ENCODE assay signal across 14 cellular contexts in genomic region chr2:174014021-174014698, GRCh38. TPM values are rescaled to one million over a fixed set of nuclear protein-coding genes. Genes with fewer than 3 reads are reported as not detected.
DNase-seq lines count a peak whose midpoint lies in the region; ATAC-seq, FAIRE-seq and TF ChIP-seq lines count a peak whose summit lies in the region.
"Had no signal": no experiment of that assay in that cellular context is flagged by ENCODE, and none has a peak within 500 bp of the region (broad histone marks: within the 10 kb centered on the region; RNA-seq: fewer than 3 reads in every experiment).

No MANE protein-coding gene starts in this region.

- TF ChIP-seq CTCF in kidney (IDR thresholded peaks at IDR 0.05; ENCODE audit: borderline replicate concordance, extremely low read depth, insufficient read depth) (no peak), GM13977 (IDR thresholded peaks at IDR 0.05; ENCODE audit: extremely low read depth, insufficient read depth, missing control alignments) (no peak)

- peaks cover 5 to 6% of the 10 kb centered on the region in 2 donors for H3K4me1 ChIP-seq in kidney (ENCODE audit: control insufficient read depth in 1 of 2, insufficient read depth in 1 of 2, low read depth in 1 of 2, low read length in 2 of 2)

- peaks cover 5% of the 10 kb centered on the region for H3K4me1 Mint-ChIP-seq in activated T-helper 17 cell treated with anti-CD3 and anti-CD28 coated beads, Interleukin-2, amount 50 U/mL, for 72 hours
- peaks cover 11% of the 10 kb centered on the region for H3K4me1 Mint-ChIP-seq in stimulated activated effector memory CD8-positive, alpha-beta T cell treated with anti-CD3 and anti-CD28 coated beads, Interleukin-12 subunit alpha, Interleukin-12 subunit beta, amount 100 ng/mL, for 72 hours
- peaks cover 3% of the 10 kb centered on the region for H3K4me1 Mint-ChIP-seq in activated CD8-positive, alpha-beta memory T cell treated with anti-CD3 and anti-CD28 coated beads, Interleukin-2, amount 10 ng/mL, durations not matched to agents 7 days and 5 days

- H3K4me3 ChIP-seq in kidney (ENCODE audit: low read length in 2 of 2), result no peak overlapping the region

- no peaks in the 10 kb centered on the region for H3K36me3 Mint-ChIP-seq in activated T-helper 17 cell treated with anti-CD3 and anti-CD28 coated beads, Interleukin-2, amount 50 U/mL, for 72 hours (ENCODE audit: low read depth)
- no peaks in the 10 kb centered on the region for H3K36me3 Mint-ChIP-seq in stimulated activated effector memory CD8-positive, alpha-beta T cell treated with anti-CD3 and anti-CD28 coated beads, Interleukin-12 subunit alpha, Interleukin-12 subunit beta, amount 100 ng/mL, for 72 hours
- H3K36me3 Mint-ChIP-seq in activated CD8-positive, alpha-beta memory T cell treated with anti-CD3 and anti-CD28 coated beads, Interleukin-2, amount 10 ng/mL, durations not matched to agents 7 days and 5 days, result no peaks in the 10 kb centered on the region
- H3K36me3 Mint-ChIP-seq: naive thymus-derived CD8-positive, alpha-beta T cell had no signal

- no peak for TF ChIP-seq POLR2A in GM12891 (IDR thresholded peaks at IDR 0.05; ENCODE audit: low read depth, low read length)

- no peak overlapping the region for H3K9ac ChIP-seq in kidney (ENCODE audit: low read length in 2 of 2)

- CTCF ChIA-PET in activated CD8-positive, alpha-beta memory T cell treated with anti-CD3 and anti-CD28 coated beads, Interleukin-2, amount 10 ng/mL, durations not matched to agents 7 days and 5 days (lab: Charles Lee), result no interaction called here

- FAIRE-seq in GM12891 (lab: Jason Lieb, UNC) (peak; percentile 67), kidney (lab: Jason Lieb, UNC) (no peak)
- FAIRE-seq: GM19239 had no signal

- peak overlapping the region; percentile 94 to 95 for H3K27ac ChIP-seq in kidney (ENCODE audit: low read depth in 2 of 2, low read length in 2 of 2)

- H3K9me3 Mint-ChIP-seq in activated T-helper 17 cell treated with anti-CD3 and anti-CD28 coated beads, Interleukin-2, amount 50 U/mL, for 72 hours, result no peaks in the 10 kb centered on the region
- no peaks in the 10 kb centered on the region for H3K9me3 Mint-ChIP-seq in stimulated activated effector memory CD8-positive, alpha-beta T cell treated with anti-CD3 and anti-CD28 coated beads, Interleukin-12 subunit alpha, Interleukin-12 subunit beta, amount 100 ng/mL, for 72 hours
- no peaks in the 10 kb centered on the region for H3K9me3 Mint-ChIP-seq in activated CD8-positive, alpha-beta memory T cell treated with anti-CD3 and anti-CD28 coated beads, Interleukin-2, amount 10 ng/mL, durations not matched to agents 7 days and 5 days (ENCODE audit: low read depth)
- H3K9me3 Mint-ChIP-seq: naive thymus-derived CD8-positive, alpha-beta T cell; stimulated activated naive CD8-positive, alpha-beta T cell treated with anti-CD3 and anti-CD28 coated beads, Interleukin-15, Interleukin-2, amounts not matched to agents 100 ng/mL and 50 ng/mL, for 24 hours had no signal

- peaks cover 3% of the 10 kb centered on the region for H3K27me3 Mint-ChIP-seq in activated T-helper 17 cell treated with anti-CD3 and anti-CD28 coated beads, Interleukin-2, amount 50 U/mL, for 72 hours
- H3K27me3 Mint-ChIP-seq in activated CD8-positive, alpha-beta memory T cell treated with anti-CD3 and anti-CD28 coated beads, Interleukin-2, amount 10 ng/mL, durations not matched to agents 7 days and 5 days, result peaks cover 14% of the 10 kb centered on the region

- H3K4me3 Mint-ChIP-seq in activated T-helper 17 cell treated with anti-CD3 and anti-CD28 coated beads, Interleukin-2, amount 50 U/mL, for 72 hours, result peak overlapping the region; percentile 67
- H3K4me3 Mint-ChIP-seq in stimulated activated effector memory CD8-positive, alpha-beta T cell treated with anti-CD3 and anti-CD28 coated beads, Interleukin-12 subunit alpha, Interleukin-12 subunit beta, amount 100 ng/mL, for 72 hours, result peak overlapping the region; percentile 72
- no peak overlapping the region for H3K4me3 Mint-ChIP-seq in activated CD8-positive, alpha-beta memory T cell treated with anti-CD3 and anti-CD28 coated beads, Interleukin-2, amount 10 ng/mL, durations not matched to agents 7 days and 5 days

- H3K36me3 ChIP-seq in kidney (ENCODE audit: control insufficient read depth in 1 of 2, insufficient read depth in 2 of 2, low read length in 2 of 2), result no peaks in the 10 kb centered on the region

- DNase-seq in GM12891 (ENCODE audit: insufficient read length, low spot score) (no peak), kidney (no peak), GM13977 (ENCODE audit: low spot score) (no peak)
- no peak for DNase-seq in stimulated activated effector memory CD8-positive, alpha-beta T cell treated with anti-CD3 and anti-CD28 coated beads, Interleukin-12 subunit alpha, Interleukin-12 subunit beta, amount 100 ng/mL, for 72 hours (ENCODE audit: low spot score in 2 of 2)
- no peak for DNase-seq in activated CD8-positive, alpha-beta memory T cell treated with anti-CD3 and anti-CD28 coated beads, Interleukin-2, amount 10 ng/mL, durations not matched to agents 7 days and 5 days
- DNase-seq: activated CD4-positive, alpha-beta T cell treated with anti-CD3 and anti-CD28 coated beads for 4 hours; activated gamma-delta T cell; Caco-2; naive thymus-derived CD8-positive, alpha-beta T cell had no signal

- intact Hi-C loops in kidney (cut with DNase I), result no loop called here

- H3K9me3 ChIP-seq in kidney (ENCODE audit: control insufficient read depth in 1 of 2, low read length in 2 of 2), result no peaks in the 10 kb centered on the region
- H3K9me3 ChIP-seq: Caco-2 had no signal

- no peak overlapping the region for H3K27ac Mint-ChIP-seq in activated T-helper 17 cell treated with anti-CD3 and anti-CD28 coated beads, Interleukin-2, amount 50 U/mL, for 72 hours
- peak overlapping the region; percentile 85 for H3K27ac Mint-ChIP-seq in stimulated activated effector memory CD8-positive, alpha-beta T cell treated with anti-CD3 and anti-CD28 coated beads, Interleukin-12 subunit alpha, Interleukin-12 subunit beta, amount 100 ng/mL, for 72 hours
- no peak overlapping the region for H3K27ac Mint-ChIP-seq in activated CD8-positive, alpha-beta memory T cell treated with anti-CD3 and anti-CD28 coated beads, Interleukin-2, amount 10 ng/mL, durations not matched to agents 7 days and 5 days

- in situ Hi-C loops in GM13977 (cut with MboI; ENCODE audit: low pct_unique_long_range_greater_than_20kb, low sequenced_read_pairs, unreplicated experiment), result no loop called here

- no peak for ATAC-seq in activated T-helper 17 cell treated with anti-CD3 and anti-CD28 coated beads, Interleukin-2, amount 50 U/mL, for 72 hours (replicated peaks)
- no peak for ATAC-seq in stimulated activated effector memory CD8-positive, alpha-beta T cell treated with anti-CD3 and anti-CD28 coated beads, Interleukin-12 subunit alpha, Interleukin-12 subunit beta, amount 100 ng/mL, for 72 hours
- no peak for ATAC-seq in HG02852 (IDR thresholded peaks at IDR 0.05; ENCODE audit: unreplicated experiment)
- ATAC-seq in activated CD8-positive, alpha-beta memory T cell treated with anti-CD3 and anti-CD28 coated beads, Interleukin-2, amount 10 ng/mL, durations not matched to agents 7 days and 5 days, result no peak
- no peak for ATAC-seq in GM18873 (IDR thresholded peaks at IDR 0.05; ENCODE audit: low FRiP score, unreplicated experiment)
- ATAC-seq: naive thymus-derived CD8-positive, alpha-beta T cell had no signal

TF ChIP-seq in GM12891, 5 proteins besides CTCF, POLR2A, EP300 and RAD21:
- TF ChIP-seq SPI1 (IDR thresholded peaks at IDR 0.05; ENCODE audit: low read depth, low read length) (no peak), POU2F2 (IDR thresholded peaks at IDR 0.05; ENCODE audit: low read depth, low read length) (no peak)

RNA-seq across cellular contexts. Expression of gene SP3, which starts 49.0 kb away (rescaled TPM):
- 19.9 TPM for polyA plus RNA-seq in GM12891 (2012; ENCODE audit: low read depth, missing spikeins)
- total RNA-seq in activated T-helper 17 cell treated with anti-CD3 and anti-CD28 coated beads, Interleukin-2, amount 50 U/mL, for 72 hours, result 100 to 1,000 TPM in 1 of 2 donors, 10 to 100 TPM in 1; 84.4 to 103 TPM
- 86.2 TPM for total RNA-seq in kidney
- 14.5 TPM for polyA plus RNA-seq in kidney (ENCODE audit: insufficient read depth, low read depth, low replicate concordance)
- total RNA-seq in activated CD8-positive, alpha-beta memory T cell treated with anti-CD3 and anti-CD28 coated beads, Interleukin-2, amount 10 ng/mL, durations not matched to agents 7 days and 5 days, result 100 to 1,000 TPM in 1 of 2 experiments, 10 to 100 TPM in 1; 95.7 to 105 TPM
